16 cellular contexts compared by ENCODE assay signal in genomic region chr4:17059192-17059634, GRCh38.
A peak's percentile ranks its signal among the peaks of the same experiment; 100 is the strongest.
DNase-seq lines count a peak whose midpoint lies in the region; ATAC-seq and TF ChIP-seq lines count a peak whose summit lies in the region.
"Had no signal": no experiment of that assay in that cellular context is flagged by ENCODE, and none has a peak within 500 bp of the region (broad histone marks: within the 10 kb centered on the region; RNA-seq: fewer than 3 reads in every experiment).

No MANE protein-coding gene starts in this region.

- intact Hi-C loops in psoas muscle (cut with DNase I): no loop called here

- H3F3A ChIP-seq in SK-N-SH (replicated peaks; ENCODE audit: insufficient read depth): peaks cover 28% of the 10 kb centered on the region

- TF ChIP-seq CTCF in SK-N-SH (IDR thresholded peaks at IDR 0.05) (no peak), fibroblast of the aortic adventitia (IDR thresholded peaks at IDR 0.05; ENCODE audit: insufficient read depth, low read length) (no peak), psoas muscle (IDR thresholded peaks at IDR 0.05) (no peak), endothelial cell (IDR thresholded peaks at IDR 0.05; ENCODE audit: unreplicated experiment) (no peak), GM13976 (IDR thresholded peaks at IDR 0.05; ENCODE audit: borderline replicate concordance, control extremely low read depth, extremely low read depth, insufficient read depth, missing control alignments) (no peak)

- H3K9me3 ChIP-seq in SK-N-SH (no peaks in the 10 kb centered on the region), psoas muscle (no peaks in the 10 kb centered on the region)

- H3K36me3 Mint-ChIP-seq in endothelial cell (ENCODE audit: low read depth, unreplicated experiment): no peaks in the 10 kb centered on the region
- H3K36me3 Mint-ChIP-seq: activated CD4-positive, alpha-beta memory T cell treated with anti-CD3 and anti-CD28 coated beads for 36 hours had no signal

- DNase-seq in AG08395 (ENCODE audit: low spot score): peak; percentile 55
- DNase-seq in SK-N-SH: peak; percentile 43
- peak; percentile 93 for DNase-seq in fibroblast of the aortic adventitia (ENCODE audit: low read depth)
- DNase-seq in psoas muscle: peak; percentile 27 to 49
- DNase-seq in endothelial cell (ENCODE audit: low spot score): no peak
- DNase-seq in DMS153 treated with DMSO at 0.1 percent for 48 hours (lab: John Stamatoyannopoulos, UW; ENCODE audit: unreplicated experiment): no peak
- DNase-seq in GM13976 (ENCODE audit: low spot score): no peak
- DNase-seq: activated CD4-positive, alpha-beta memory T cell treated with anti-CD3 and anti-CD28 coated beads for 36 hours; activated effector memory CD4-positive, alpha-beta T cell treated with Interleukin-2 at 50 U/mL for 16 hours; AML-193; DND-41; small intestine had no signal

- H3K27me3 ChIP-seq in SK-N-SH (ENCODE audit: insufficient read depth) (no peaks in the 10 kb centered on the region), psoas muscle (ENCODE audit: insufficient read depth in 3 of 3, low read length in 2 of 3) (no peaks in the 10 kb centered on the region)
- H3K27me3 ChIP-seq: cardiac muscle cell had no signal

- in situ Hi-C loops in GM13976 (cut with MboI; ENCODE audit: low sequenced_read_pairs, unreplicated experiment): no loop called here

- no peaks in the 10 kb centered on the region for H3K4me1 Mint-ChIP-seq in endothelial cell (ENCODE audit: unreplicated experiment)

- H3K9ac ChIP-seq in SK-N-SH: peak overlapping the region; percentile 9; the same call in 1 of the 2 replicates

- no peaks in the 10 kb centered on the region for H3K9me2 ChIP-seq in SK-N-SH

- no peak for TF ChIP-seq EP300 in SK-N-SH (IDR thresholded peaks at IDR 0.05; ENCODE audit: borderline replicate concordance in 1 of 2, low read depth in 1 of 2, low read length in 1 of 2)

- peak overlapping the region; percentile 70; the same call in 1 of the 2 replicates for H3K4me2 ChIP-seq in SK-N-SH

- CTCF ChIA-PET in SK-N-SH (lab: Yijun Ruan, JAX): interaction anchor here (1.3 to 1.4 kb wide), 2 partner anchors 14 to 142 kb away, joined by 3 to 4 read pairs; no protein-coding TSS in a partner anchor

- peak overlapping the region; percentile 83; the same call in 1 of the 2 replicates for H2AFZ ChIP-seq in SK-N-SH (ENCODE audit: low read depth)

- H3K36me3 ChIP-seq in SK-N-SH (replicated peaks in 1 of 2; ENCODE audit: control insufficient read depth in 1 of 2, insufficient read depth in 2 of 2, low read length in 1 of 2) (no peaks in the 10 kb centered on the region), psoas muscle (ENCODE audit: insufficient read depth in 1 of 2, low read depth in 1 of 2) (no peaks in the 10 kb centered on the region)
- H3K36me3 ChIP-seq: cardiac muscle cell had no signal

- H3K9me3 Mint-ChIP-seq in endothelial cell (ENCODE audit: unreplicated experiment): no peaks in the 10 kb centered on the region
- H3K9me3 Mint-ChIP-seq: activated CD4-positive, alpha-beta memory T cell treated with anti-CD3 and anti-CD28 coated beads for 36 hours had no signal

- TF ChIP-seq RAD21 in SK-N-SH (IDR thresholded peaks at IDR 0.05; ENCODE audit: low read length): no peak

- no peaks in the 10 kb centered on the region for H4K20me1 ChIP-seq in SK-N-SH (ENCODE audit: insufficient read depth)

- POLR2A ChIA-PET in SK-N-SH (lab: Yijun Ruan, JAX): no interaction called here

- H3K79me2 ChIP-seq in SK-N-SH (ENCODE audit: insufficient read depth): no peaks in the 10 kb centered on the region

- H3K27ac ChIP-seq in SK-N-SH (ENCODE audit: low read depth in 2 of 2, low read length in 1 of 2) (peak overlapping the region; percentile 64 to 66), psoas muscle (no peak overlapping the region)
- H3K27ac ChIP-seq: cardiac muscle cell, epithelial cell of prostate had no signal

- peak in 2 of 4 donors; percentile 31 to 65 for ATAC-seq in psoas muscle
- no peak for ATAC-seq in GM19452 (IDR thresholded peaks at IDR 0.05; ENCODE audit: unreplicated experiment)
- ATAC-seq: Panc1 had no signal

- H3K4me1 ChIP-seq in SK-N-SH (ENCODE audit: control insufficient read depth in 1 of 2, insufficient read depth in 2 of 2, low read depth in 1 of 2, low read length in 1 of 2) (peaks cover 12 to 35% of the 10 kb centered on the region in 2 experiments; a peak in 3 of 4 replicates), psoas muscle (no peaks in the 10 kb centered on the region)

- no peak overlapping the region for H3K4me3 Mint-ChIP-seq in endothelial cell (ENCODE audit: unreplicated experiment)
- H3K4me3 Mint-ChIP-seq: activated CD4-positive, alpha-beta memory T cell treated with anti-CD3 and anti-CD28 coated beads for 36 hours had no signal

- H3K4me3 ChIP-seq in SK-N-SH (ENCODE audit: low read depth in 2 of 2, low read length in 1 of 2): peak overlapping the region in 1 of 2 experiments; percentile 20; a peak in 1 of 4 replicates
- no peak overlapping the region for H3K4me3 ChIP-seq in fibroblast of the aortic adventitia (ENCODE audit: low read depth, low read length)
- H3K4me3 ChIP-seq in psoas muscle: no peak overlapping the region
- H3K4me3 ChIP-seq: cardiac muscle cell had no signal

- H3K27ac Mint-ChIP-seq in endothelial cell (ENCODE audit: unreplicated experiment): no peak overlapping the region
- H3K27ac Mint-ChIP-seq: activated CD4-positive, alpha-beta memory T cell treated with anti-CD3 and anti-CD28 coated beads for 36 hours had no signal

- H3K27me3 Mint-ChIP-seq in endothelial cell (ENCODE audit: unreplicated experiment): no peaks in the 10 kb centered on the region
- H3K27me3 Mint-ChIP-seq: activated CD4-positive, alpha-beta memory T cell treated with anti-CD3 and anti-CD28 coated beads for 36 hours had no signal

- WGBS in SK-N-SH (ENCODE audit: low lambda C conversion rate): 29% methylated on average over 4 of the region's 5 CpGs
- WGBS in psoas muscle, 3 donors: 18 to 42% (median 28%) methylated on average over 5 of the region's 5 CpGs

TF ChIP-seq in SK-N-SH, 30 proteins besides CTCF, POLR2A, EP300 and RAD21:
- TF ChIP-seq IRF3 (IDR thresholded peaks at IDR 0.05; ENCODE audit: low read depth, low read length) (no peak), TCF12 (IDR thresholded peaks at IDR 0.05) (peak; percentile 84), TAF1 (IDR thresholded peaks at IDR 0.05; ENCODE audit: borderline replicate concordance, low read depth, low read length) (no peak)
TF ChIP-seq in SK-N-SH: peak in this region for 1.

Comparison
In these comparisons a context has a peak if more than half of its experiments do, and no peak if none do; other contexts are left out.
1. DNase-seq: peak in AG08395 (single experiment), SK-N-SH (single experiment), fibroblast of the aortic adventitia (single experiment) and psoas muscle (2 of 2); none in endothelial cell (single experiment), DMS153 treated with DMSO at 0.1 percent for 48 hours (single experiment) and GM13976 (single experiment).